13 cellular contexts compared by ENCODE assay signal in genomic region chr12:97283297-97283696, GRCh38.
DNase-seq lines count a peak whose midpoint lies in the region; ATAC-seq and TF ChIP-seq lines count a peak whose summit lies in the region.
"Had no signal": no experiment of that assay in that cellular context is flagged by ENCODE, and none has a peak within 500 bp of the region (broad histone marks: within the 10 kb centered on the region; RNA-seq: fewer than 3 reads in every experiment).

No MANE protein-coding gene starts in this region.

- no peaks in the 10 kb centered on the region for H3K4me1 Mint-ChIP-seq in activated CD4-positive, alpha-beta T cell treated with anti-CD3 and anti-CD28 coated beads for 36 hours
- peaks cover 11% of the 10 kb centered on the region for H3K4me1 Mint-ChIP-seq in neural crest cell

- no peak overlapping the region for H3K4me2 ChIP-seq in OCI-LY7 (ENCODE audit: low read length)

- in situ Hi-C loops in transverse colon (cut with MboI; ENCODE audit: low pct_ligation_motif_present in 1 of 4, low pct_unique_long_range_greater_than_20kb in 1 of 4, low sequenced_read_pairs in 3 of 4) = no loop called here

- H3K27ac ChIP-seq in OCI-LY7 (ENCODE audit: low read depth, low read length, poor library complexity, severe bottlenecking) = no peak overlapping the region
- H3K27ac ChIP-seq in transverse colon = no peak overlapping the region
- H3K27ac ChIP-seq: vagina had no signal

- H3K9me3 ChIP-seq in OCI-LY7 (ENCODE audit: low read length) (no peaks in the 10 kb centered on the region), transverse colon (no peaks in the 10 kb centered on the region)
- H3K9me3 ChIP-seq: vagina had no signal

- peak; percentile 28 for DNase-seq in activated CD4-positive, alpha-beta T cell treated with anti-CD3 and anti-CD28 coated beads for 36 hours
- DNase-seq in activated CD4-positive, alpha-beta T cell treated with anti-CD3 and anti-CD28 coated beads for 1 hour = no peak
- DNase-seq in OCI-LY7 (ENCODE audit: low spot score) (peak; percentile 39), neural crest cell (ENCODE audit: low read depth, low spot score) (no peak), SW 1271 (lab: John Stamatoyannopoulos, UW) (no peak), transverse colon (no peak)
- DNase-seq: activated naive CD4-positive, alpha-beta T cell treated with anti-CD3 and anti-CD28 coated beads, Interleukin-2, amount 50 U/mL, for 16 hours; hypothalamus; NCI-H1436; NCI-H774 had no signal

- CTCF ChIA-PET in activated CD4-positive, alpha-beta T cell treated with anti-CD3 and anti-CD28 coated beads for 36 hours (lab: Charles Lee) = interaction anchor here (0.6 to 1.0 kb wide), 3 partner anchors 9 to 135 kb away, joined by 3 read pairs; no protein-coding TSS in a partner anchor
- CTCF ChIA-PET in OCI-LY7 (lab: Charles Lee; ENCODE audit: unreplicated experiment) = no interaction called here

- H3K79me2 ChIP-seq in OCI-LY7 (ENCODE audit: insufficient read depth, low read depth, low read length) = no peaks in the 10 kb centered on the region

- TF ChIP-seq POLR2A in transverse colon (IDR thresholded peaks at IDR 0.05) = no peak

- H3K4me3 Mint-ChIP-seq in activated CD4-positive, alpha-beta T cell treated with anti-CD3 and anti-CD28 coated beads for 36 hours = no peak overlapping the region
- no peak overlapping the region for H3K4me3 Mint-ChIP-seq in neural crest cell

- H3K27ac Mint-ChIP-seq in activated CD4-positive, alpha-beta T cell treated with anti-CD3 and anti-CD28 coated beads for 36 hours = no peak overlapping the region
- no peak overlapping the region for H3K27ac Mint-ChIP-seq in neural crest cell (ENCODE audit: unreplicated experiment)

- POLR2A ChIA-PET in activated CD4-positive, alpha-beta T cell treated with anti-CD3 and anti-CD28 coated beads for 36 hours (lab: Charles Lee) = no interaction called here
- POLR2A ChIA-PET in OCI-LY7 (lab: Charles Lee) = interaction anchor here (0.7 to 1.1 kb wide), 2 partner anchors 11 to 93 kb away, joined by 3 to 5 read pairs; no protein-coding TSS in a partner anchor

- peak; percentile 43; the same call in 1 of the 2 replicates for TF ChIP-seq CTCF in GM12875 (IDR thresholded peaks at IDR 0.05; ENCODE audit: borderline replicate concordance, insufficient read depth, low read depth, low read length)
- TF ChIP-seq CTCF in OCI-LY7 (conservative IDR thresholded peaks at IDR 0.05; ENCODE audit: low read length) = peak; percentile 74
- TF ChIP-seq CTCF in neural crest cell (conservative IDR thresholded peaks at IDR 0.05) = peak; percentile 34
- no peak for TF ChIP-seq CTCF in transverse colon (IDR thresholded peaks at IDR 0.05)

- no peaks in the 10 kb centered on the region for H3K9me2 ChIP-seq in OCI-LY7 (ENCODE audit: insufficient read depth, low read length)

- no TSS peak for BruUV-seq in OCI-LY7 (replicated peaks; lab: Mats Ljungman, UMichigan)

- H3K4me3 ChIP-seq in GM12875 (ENCODE audit: low read depth, low read length) = no peak overlapping the region
- no peak overlapping the region for H3K4me3 ChIP-seq in OCI-LY7 (ENCODE audit: low read depth, low read length, poor library complexity, severe bottlenecking)
- H3K4me3 ChIP-seq in transverse colon = no peak overlapping the region
- H3K4me3 ChIP-seq: vagina had no signal

- TF ChIP-seq EP300 in transverse colon (IDR thresholded peaks at IDR 0.05; ENCODE audit: low read depth) = no peak

- WGBS in transverse colon (ENCODE audit: low coverage in 1 of 2), 2 donors = 82 to 100% methylated on average over 1 to 8 of the region's 8 CpGs

- intact Hi-C loops in activated CD4-positive, alpha-beta T cell treated with anti-CD3 and anti-CD28 coated beads for 36 hours (cut with DNase I, micrococcal nuclease) = no loop called here
- intact Hi-C loops in OCI-LY7 (cut with micrococcal nuclease; ENCODE audit: unreplicated experiment) (loop anchor here (10.0 kb wide), 1 partner anchor 1092 kb away; no protein-coding TSS in a partner anchor), transverse colon (cut with DNase I; ENCODE audit: low total_unique reads) (no loop called here)

- no peak overlapping the region for H2AFZ ChIP-seq in OCI-LY7 (ENCODE audit: low read length)

- no peaks in the 10 kb centered on the region for H3K9me3 Mint-ChIP-seq in activated CD4-positive, alpha-beta T cell treated with anti-CD3 and anti-CD28 coated beads for 36 hours (ENCODE audit: low read depth)
- H3K9me3 Mint-ChIP-seq in neural crest cell = no peaks in the 10 kb centered on the region

- peaks cover 10% of the 10 kb centered on the region for H3K27me3 Mint-ChIP-seq in activated CD4-positive, alpha-beta T cell treated with anti-CD3 and anti-CD28 coated beads for 36 hours
- no peaks in the 10 kb centered on the region for H3K27me3 Mint-ChIP-seq in neural crest cell (ENCODE audit: low read depth)

- no peaks in the 10 kb centered on the region for H3K36me3 Mint-ChIP-seq in activated CD4-positive, alpha-beta T cell treated with anti-CD3 and anti-CD28 coated beads for 36 hours (ENCODE audit: low read depth)
- no peaks in the 10 kb centered on the region for H3K36me3 Mint-ChIP-seq in neural crest cell (ENCODE audit: low read depth)

- H3K4me1 ChIP-seq in OCI-LY7 (ENCODE audit: insufficient read depth, low read length, poor library complexity, severe bottlenecking) = no peaks in the 10 kb centered on the region
- H3K4me1 ChIP-seq in transverse colon = no peaks in the 10 kb centered on the region
- H3K4me1 ChIP-seq: vagina had no signal

- H4K20me1 ChIP-seq in OCI-LY7 (ENCODE audit: insufficient read depth, low read length) = no peaks in the 10 kb centered on the region

- ATAC-seq in activated CD4-positive, alpha-beta T cell treated with anti-CD3 and anti-CD28 coated beads for 36 hours = no peak
- ATAC-seq in GM19023 (IDR thresholded peaks at IDR 0.05; ENCODE audit: unreplicated experiment) = no peak

- no peaks in the 10 kb centered on the region for H3K27me3 ChIP-seq in transverse colon
- H3K27me3 ChIP-seq: vagina had no signal

- no peaks in the 10 kb centered on the region for H3K36me3 ChIP-seq in OCI-LY7 (ENCODE audit: insufficient read depth, low read length)
- H3K36me3 ChIP-seq in transverse colon = no peaks in the 10 kb centered on the region
- H3K36me3 ChIP-seq: vagina had no signal

Comparison
In these comparisons a context has a peak if more than half of its experiments do, and no peak if none do; other contexts are left out.
1. DNase-seq: peak in activated CD4-positive, alpha-beta T cell treated with anti-CD3 and anti-CD28 coated beads for 36 hours (single experiment) and OCI-LY7 (single experiment); none in activated CD4-positive, alpha-beta T cell treated with anti-CD3 and anti-CD28 coated beads for 1 hour (single experiment), neural crest cell (single experiment), SW 1271 (0 of 2) and transverse colon (single experiment).
2. CTCF ChIP-seq: peak in GM12875 (single experiment), OCI-LY7 (single experiment) and neural crest cell (single experiment); none in transverse colon (0 of 5).